In the genomic region with DNA sequence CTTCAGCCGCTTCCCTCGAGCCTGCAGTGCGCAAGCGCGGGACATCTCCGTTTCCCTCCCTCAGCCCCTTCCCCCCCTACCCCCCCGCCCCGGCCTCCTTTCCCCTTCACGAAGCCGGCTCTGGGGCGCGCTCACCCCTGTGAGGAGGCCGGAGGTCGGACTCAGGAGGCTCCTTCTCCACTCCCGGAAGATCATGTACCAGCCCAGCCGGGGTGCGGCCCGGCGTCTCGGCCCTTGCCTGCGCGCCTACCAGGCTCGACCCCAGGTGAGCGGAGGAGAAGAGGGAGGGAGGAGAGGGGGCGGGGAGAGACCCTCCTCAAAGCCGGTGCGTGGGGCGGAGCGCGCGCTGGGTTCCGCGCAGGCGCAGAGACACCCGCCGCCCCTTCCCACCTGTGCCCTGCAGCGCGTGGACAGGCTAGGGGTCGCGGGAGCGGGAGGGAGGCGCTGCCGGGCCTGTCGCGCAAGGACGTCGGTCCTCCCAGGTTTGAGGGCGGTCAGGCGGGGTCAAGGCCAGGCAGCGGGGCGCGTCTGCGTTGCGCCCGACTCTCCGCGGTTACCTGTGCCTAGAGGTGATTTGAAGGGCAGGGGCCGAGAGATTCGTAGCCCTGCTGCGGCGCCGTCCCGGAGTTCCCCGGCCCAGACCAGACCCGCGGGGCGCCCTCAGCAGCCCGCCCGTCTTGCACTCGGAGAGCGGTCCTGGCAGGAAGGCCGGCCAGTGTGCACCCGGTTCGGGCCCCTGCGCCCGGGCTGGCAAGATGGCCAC, we compare ENCODE assay signal across 8 cellular contexts. TPM values are rescaled to one million over a fixed set of nuclear protein-coding genes. Genes with fewer than 3 reads are reported as not detected.
DNase-seq lines count a peak whose midpoint lies in the region; ATAC-seq and TF ChIP-seq lines count a peak whose summit lies in the region.

A gene with protein sequence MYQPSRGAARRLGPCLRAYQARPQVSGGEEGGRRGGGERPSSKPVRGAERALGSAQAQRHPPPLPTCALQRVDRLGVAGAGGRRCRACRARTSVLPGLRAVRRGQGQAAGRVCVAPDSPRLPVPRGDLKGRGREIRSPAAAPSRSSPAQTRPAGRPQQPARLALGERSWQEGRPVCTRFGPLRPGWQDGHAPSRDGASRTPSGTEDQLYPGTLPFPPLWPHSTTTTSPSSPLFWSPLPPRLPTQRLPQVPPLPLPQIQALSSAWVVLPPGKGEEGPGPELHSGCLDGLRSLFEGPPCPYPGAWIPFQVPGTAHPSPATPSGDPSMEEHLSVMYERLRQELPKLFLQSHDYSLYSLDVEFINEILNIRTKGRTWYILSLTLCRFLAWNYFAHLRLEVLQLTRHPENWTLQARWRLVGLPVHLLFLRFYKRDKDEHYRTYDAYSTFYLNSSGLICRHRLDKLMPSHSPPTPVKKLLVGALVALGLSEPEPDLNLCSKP (plus strand): TSS at position 95 of the 763 bp plus-strand sequence. CDS start 99 bp downstream, at position 194.

- H3K27ac ChIP-seq in liver (ENCODE audit: low read depth in 1 of 2, low read length in 2 of 2), result peak within 1 kb of the TSS; percentile 89 to 93

- peak within 1 kb of the TSS; percentile 80 to 85 for H3K9ac ChIP-seq in liver (ENCODE audit: low read depth in 1 of 2, low read length in 2 of 2)

- H3K27me3 Mint-ChIP-seq in dendritic cell treated with granulocyte-macrophage colony-stimulating factor and Interleukin-4, amounts not matched to agents 40 ng/mL and 50 ng/mL, for 4 days, result no peaks in the 10 kb centered on the region

- no peak for TF ChIP-seq CTCF in BJ (IDR thresholded peaks at IDR 0.05; ENCODE audit: insufficient read depth, low read depth, low read length)
- no peak for TF ChIP-seq CTCF in liver (IDR thresholded peaks at IDR 0.05; ENCODE audit: low read depth, low read length, missing input control)

- peak within 1 kb of the TSS; percentile 94 for H3K4me3 ChIP-seq in BJ (ENCODE audit: low read depth, low read length)
- H3K4me3 ChIP-seq in liver (ENCODE audit: low read depth in 1 of 3, low read length in 3 of 3), result peak within 1 kb of the TSS; percentile 89 to 98 (median 92)

- peak; percentile 54 for DNase-seq in BJ (ENCODE audit: low read depth)
- DNase-seq in NCI-H69 (lab: John Stamatoyannopoulos, UW), result peak; percentile 97
- DNase-seq in activated CD4-positive, alpha-beta T cell treated with anti-CD3 and anti-CD28 coated beads, Interleukin-2, amount 50 U/mL, for 4 hours, result peak; percentile 69 to 92
- peak; percentile 59 to 76 for DNase-seq in stimulated activated CD4-positive, alpha-beta T cell treated with anti-CD3 and anti-CD28 coated beads, Interleukin-4, amount 100 ng/mL, for 4 hours

- H3K27ac Mint-ChIP-seq in dendritic cell treated with granulocyte-macrophage colony-stimulating factor and Interleukin-4, amounts not matched to agents 40 ng/mL and 50 ng/mL, for 4 days, result peak within 1 kb of the TSS; percentile 62

- peaks cover 58% of the 10 kb centered on the region for H3K36me3 Mint-ChIP-seq in dendritic cell treated with granulocyte-macrophage colony-stimulating factor and Interleukin-4, amounts not matched to agents 40 ng/mL and 50 ng/mL, for 4 days (ENCODE audit: low read depth)

- ATAC-seq in GM19328 (IDR thresholded peaks at IDR 0.05; ENCODE audit: unreplicated experiment), result peak; percentile 49
- peak; percentile 48 for ATAC-seq in HG03520 (IDR thresholded peaks at IDR 0.05; ENCODE audit: unreplicated experiment)

- H3K9me3 ChIP-seq in liver (ENCODE audit: control insufficient read depth in 4 of 4, low read length in 3 of 4), result no peaks in the 10 kb centered on the region

- no peaks in the 10 kb centered on the region for H3K27me3 ChIP-seq in BJ (ENCODE audit: control insufficient read depth, insufficient read depth, low read length)
- H3K27me3 ChIP-seq in liver (ENCODE audit: control insufficient read depth in 4 of 4, insufficient read depth in 4 of 4, low read length in 3 of 4), result no peaks in the 10 kb centered on the region

- H3K36me3 ChIP-seq in BJ (ENCODE audit: control insufficient read depth, insufficient read depth, low read length) (peaks cover 2% of the 10 kb centered on the region), liver (ENCODE audit: control insufficient read depth in 4 of 4, insufficient read depth in 3 of 4, low read depth in 1 of 4, low read length in 3 of 4) (peaks cover 0 to 13% (median 11%) of the 10 kb centered on the region in 4 donors)

- CTCF ChIA-PET in BJ (lab: Yijun Ruan, JAX), result interaction anchor here (1.0 to 1.3 kb wide), 2 partner anchors 25 to 32 kb away, joined by 4 to 5 read pairs; a partner anchor contains a TSS

- WGBS in liver, result under 1% methylated on average over 76 of the region's 76 CpGs

- peaks cover 2 to 20% (median 15%) of the 10 kb centered on the region in 4 donors for H3K4me1 ChIP-seq in liver (ENCODE audit: control insufficient read depth in 4 of 4, insufficient read depth in 4 of 4, low read length in 3 of 4)

- H3K4me1 Mint-ChIP-seq in dendritic cell treated with granulocyte-macrophage colony-stimulating factor and Interleukin-4, amounts not matched to agents 40 ng/mL and 50 ng/mL, for 4 days (ENCODE audit: low read depth), result peaks cover 57% of the 10 kb centered on the region

- POLR2A ChIA-PET in BJ (lab: Charles Lee), result no interaction called here

- H3K9me3 Mint-ChIP-seq in dendritic cell treated with granulocyte-macrophage colony-stimulating factor and Interleukin-4, amounts not matched to agents 40 ng/mL and 50 ng/mL, for 4 days, result no peaks in the 10 kb centered on the region

- no peak for TF ChIP-seq RAD21 in liver (IDR thresholded peaks at IDR 0.05)

- peak within 1 kb of the TSS; percentile 82 for H3K4me3 Mint-ChIP-seq in dendritic cell treated with granulocyte-macrophage colony-stimulating factor and Interleukin-4, amounts not matched to agents 40 ng/mL and 50 ng/mL, for 4 days

- intact Hi-C loops in dendritic cell treated with granulocyte-macrophage colony-stimulating factor and Interleukin-4, amounts not matched to agents 40 ng/mL and 50 ng/mL, for 4 days (cut with micrococcal nuclease), result no loop called here

TF ChIP-seq in liver, 16 proteins besides CTCF, POLR2A, EP300 and RAD21:
- peak; percentile 30 for TF ChIP-seq SP1 (IDR thresholded peaks at IDR 0.05)
- no peak for TF ChIP-seq HNF4G (IDR thresholded peaks at IDR 0.05)
- TF ChIP-seq, protein P1, sequence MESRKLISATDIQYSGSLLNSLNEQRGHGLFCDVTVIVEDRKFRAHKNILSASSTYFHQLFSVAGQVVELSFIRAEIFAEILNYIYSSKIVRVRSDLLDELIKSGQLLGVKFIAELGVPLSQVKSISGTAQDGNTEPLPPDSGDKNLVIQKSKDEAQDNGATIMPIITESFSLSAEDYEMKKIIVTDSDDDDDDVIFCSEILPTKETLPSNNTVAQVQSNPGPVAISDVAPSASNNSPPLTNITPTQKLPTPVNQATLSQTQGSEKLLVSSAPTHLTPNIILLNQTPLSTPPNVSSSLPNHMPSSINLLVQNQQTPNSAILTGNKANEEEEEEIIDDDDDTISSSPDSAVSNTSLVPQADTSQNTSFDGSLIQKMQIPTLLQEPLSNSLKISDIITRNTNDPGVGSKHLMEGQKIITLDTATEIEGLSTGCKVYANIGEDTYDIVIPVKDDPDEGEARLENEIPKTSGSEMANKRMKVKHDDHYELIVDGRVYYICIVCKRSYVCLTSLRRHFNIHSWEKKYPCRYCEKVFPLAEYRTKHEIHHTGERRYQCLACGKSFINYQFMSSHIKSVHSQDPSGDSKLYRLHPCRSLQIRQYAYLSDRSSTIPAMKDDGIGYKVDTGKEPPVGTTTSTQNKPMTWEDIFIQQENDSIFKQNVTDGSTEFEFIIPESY (IDR thresholded peaks at IDR 0.05), result no peak
- peak in 1 of 2 donors; percentile 37 for TF ChIP-seq RXRA (IDR thresholded peaks at IDR 0.05)

RNA-seq across cellular contexts. Expression of the gene that starts here (rescaled TPM):
- polyA plus RNA-seq in BJ (2011; rRNA removed) (5.4 and 6.0 TPM in 2 replicates), liver (10 to 100 TPM; 10.8 to 12.0 TPM)
- polyA minus RNA-seq in BJ (2011; rRNA and poly(A)+ RNA removed), result 8.1 and 13.6 TPM in 2 replicates
- 1 to 10 TPM; 2.0 to 8.9 TPM for total RNA-seq in liver

Comparison
In these comparisons a context has a peak if more than half of its experiments do, and no peak if none do; other contexts are left out.
1. Peak in every context shown above with its lines: DNase-seq, ATAC-seq, H3K4me3 ChIP-seq and H3K27ac ChIP-seq.